ENCODE assay signal across 24 cellular contexts in the genomic region with DNA sequence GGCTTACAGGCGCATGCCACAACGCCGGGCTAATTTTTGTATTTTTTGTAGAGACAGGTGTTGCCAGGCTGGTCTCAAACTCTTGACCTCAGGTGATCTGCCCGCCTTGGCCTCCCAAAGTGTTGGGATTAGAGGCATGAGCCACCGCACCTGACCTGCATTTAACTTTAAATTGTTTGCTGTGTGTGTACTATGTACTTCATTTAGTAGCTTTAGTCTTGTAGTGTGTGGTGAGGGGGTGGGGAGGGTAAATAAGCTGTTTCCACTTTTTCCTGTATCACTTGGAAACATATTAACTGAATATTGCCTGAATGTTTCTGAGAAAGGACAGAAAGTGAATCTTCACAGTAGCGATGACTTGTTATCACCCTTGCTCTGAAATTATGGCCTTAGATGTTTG. TPM values are rescaled to one million over a fixed set of nuclear protein-coding genes. Genes with fewer than 3 reads are reported as not detected.
DNase-seq lines count a peak whose midpoint lies in the region; ATAC-seq, FAIRE-seq and TF ChIP-seq lines count a peak whose summit lies in the region.
"Had no signal": no experiment of that assay in that cellular context is flagged by ENCODE, and none has a peak within 500 bp of the region (broad histone marks: within the 10 kb centered on the region; RNA-seq: fewer than 3 reads in every experiment).

No MANE protein-coding gene starts in this region.

- no peaks in the 10 kb centered on the region for H3K9me3 Mint-ChIP-seq in activated T-cell treated with anti-CD3 and anti-CD28 coated beads, Interleukin-2, amount 50 U/mL, for 24 hours
- no peaks in the 10 kb centered on the region for H3K9me3 Mint-ChIP-seq in activated T-cell treated with anti-CD3 and anti-CD28 coated beads, Interleukin-2, amount 50 U/mL, for 72 hours
- no peaks in the 10 kb centered on the region for H3K9me3 Mint-ChIP-seq in WTC11
- H3K9me3 Mint-ChIP-seq: CD4-positive, CD25-positive, alpha-beta regulatory T cell; CD8-positive, alpha-beta T cell; HFFc6 had no signal

- H4K12ac ChIP-seq in trophoblast cell (ENCODE audit: low read depth, low read length): no peak overlapping the region

- H3K4me2 ChIP-seq in HepG2 (ENCODE audit: low read depth, low read length) (no peak overlapping the region), trophoblast cell (ENCODE audit: low read length) (no peak overlapping the region)
- H3K4me2 ChIP-seq: BLaER1 had no signal

- peaks cover 21 to 59% of the 10 kb centered on the region in 2 experiments for H3K36me3 ChIP-seq in HepG2 (replicated peaks in 1 of 2; ENCODE audit: control insufficient read depth in 1 of 2, insufficient read depth in 2 of 2, low read length in 2 of 2)
- H3K36me3 ChIP-seq in trophoblast cell (ENCODE audit: control insufficient read depth in 1 of 2, insufficient read depth in 2 of 2, low read length in 2 of 2): peaks cover 36 to 40% of the 10 kb centered on the region in 2 experiments

- no peak overlapping the region for H3K18ac ChIP-seq in trophoblast cell (ENCODE audit: low read length)

- H3K27me3 Mint-ChIP-seq in activated T-cell treated with anti-CD3 and anti-CD28 coated beads, Interleukin-2, amount 50 U/mL, for 24 hours: no peaks in the 10 kb centered on the region
- H3K27me3 Mint-ChIP-seq in activated T-cell treated with anti-CD3 and anti-CD28 coated beads, Interleukin-2, amount 50 U/mL, for 72 hours (ENCODE audit: low read depth): no peaks in the 10 kb centered on the region
- no peaks in the 10 kb centered on the region for H3K27me3 Mint-ChIP-seq in WTC11 (ENCODE audit: low read depth)
- H3K27me3 Mint-ChIP-seq: B cell; CD4-positive, CD25-positive, alpha-beta regulatory T cell had no signal

- H4K20me1 ChIP-seq in HepG2 (ENCODE audit: insufficient read depth, low read length): peaks cover 9% of the 10 kb centered on the region; the same call in 1 of the 2 replicates

- no peak overlapping the region for H4K8ac ChIP-seq in trophoblast cell (ENCODE audit: low read depth, low read length)

- ATAC-seq in activated T-cell treated with anti-CD3 and anti-CD28 coated beads, Interleukin-2, amount 50 U/mL, for 72 hours (replicated peaks in 1 of 2): no peak
- ATAC-seq in WTC11: no peak
- 0 out of 3 replicates have a peak, but pooled peaks have one; percentile 34 for ATAC-seq in HepG2
- ATAC-seq: CD8-positive, alpha-beta T cell had no signal

- no peak for TF ChIP-seq RAD21 in HepG2 (CRISPR knock-in tag; IDR thresholded peaks at IDR 0.05)

- TF ChIP-seq CTCF in WTC11 (IDR thresholded peaks at IDR 0.05): no peak
- TF ChIP-seq CTCF in HepG2 (CRISPR knock-in tag; IDR thresholded peaks at IDR 0.05): no peak

- 91% methylated on average over 6 of the region's 6 CpGs for WGBS in HepG2 (ENCODE audit: low lambda C conversion rate)
- WGBS in trophoblast cell (ENCODE audit: extremely low coverage, insufficient coverage, insufficient read length): no CpG with 5 or more reads among the region's 6 CpGs

- no peak overlapping the region for H3K4me3 Mint-ChIP-seq in activated T-cell treated with anti-CD3 and anti-CD28 coated beads, Interleukin-2, amount 50 U/mL, for 24 hours
- H3K4me3 Mint-ChIP-seq in activated T-cell treated with anti-CD3 and anti-CD28 coated beads, Interleukin-2, amount 50 U/mL, for 72 hours: no peak overlapping the region
- H3K4me3 Mint-ChIP-seq in WTC11: no peak overlapping the region
- H3K4me3 Mint-ChIP-seq: B cell; CD8-positive, alpha-beta T cell; HFFc6 had no signal

- H3K79me2 ChIP-seq in HepG2 (ENCODE audit: insufficient read depth, low read length) (peaks cover 37% of the 10 kb centered on the region), trophoblast cell (ENCODE audit: control insufficient read depth, insufficient read depth, low read length, poor library complexity) (no peaks in the 10 kb centered on the region)

- H4K91ac ChIP-seq in trophoblast cell (ENCODE audit: low read depth, low read length): no peak overlapping the region

- TF ChIP-seq POLR2A in HepG2 (IDR thresholded peaks at IDR 0.05; ENCODE audit: insufficient read depth in 1 of 2, low read depth in 2 of 2, low read length in 2 of 2): no peak

- H3K4me1 Mint-ChIP-seq in activated T-cell treated with anti-CD3 and anti-CD28 coated beads, Interleukin-2, amount 50 U/mL, for 24 hours (ENCODE audit: low read depth): peaks cover 31% of the 10 kb centered on the region
- H3K4me1 Mint-ChIP-seq in activated T-cell treated with anti-CD3 and anti-CD28 coated beads, Interleukin-2, amount 50 U/mL, for 72 hours (ENCODE audit: low read depth): peaks cover 24% of the 10 kb centered on the region
- peaks cover 31% of the 10 kb centered on the region for H3K4me1 Mint-ChIP-seq in WTC11

- no peak overlapping the region for H3K23ac ChIP-seq in trophoblast cell (ENCODE audit: low read length)

- H2AFZ ChIP-seq in HepG2 (ENCODE audit: low read length): no peak overlapping the region
- no peak overlapping the region for H2AFZ ChIP-seq in trophoblast cell (ENCODE audit: insufficient read depth, low read length, poor library complexity)

- H3K27ac Mint-ChIP-seq in activated T-cell treated with anti-CD3 and anti-CD28 coated beads, Interleukin-2, amount 50 U/mL, for 24 hours: peak overlapping the region; percentile 44
- H3K27ac Mint-ChIP-seq in activated T-cell treated with anti-CD3 and anti-CD28 coated beads, Interleukin-2, amount 50 U/mL, for 72 hours: no peak overlapping the region
- H3K27ac Mint-ChIP-seq in WTC11: peak overlapping the region; percentile 27; the same call in 1 of the 2 replicates
- H3K27ac Mint-ChIP-seq: CD8-positive, alpha-beta T cell; HFFc6 had no signal

- H3K79me1 ChIP-seq in trophoblast cell (ENCODE audit: low read length): no peaks in the 10 kb centered on the region

- H2BK12ac ChIP-seq in trophoblast cell (ENCODE audit: low read length): no peak overlapping the region

- H3K4me3 ChIP-seq in HepG2 (replicated peaks in 1 of 3; ENCODE audit: insufficient read depth in 1 of 3, low read depth in 2 of 3, low read length in 3 of 3): no peak overlapping the region
- H3K4me3 ChIP-seq in trophoblast cell (ENCODE audit: low read depth, low read length): no peak overlapping the region
- H3K4me3 ChIP-seq: BLaER1, HAP-1 had no signal

- in situ Hi-C loops in HepG2 (cut with HindIII; ENCODE audit: extremely low pct_ligation_motif_present, low pct_unique_long_range_greater_than_20kb): no loop called here

- no peak overlapping the region for H2BK120ac ChIP-seq in trophoblast cell (ENCODE audit: insufficient read depth, low read length, poor library complexity)

- no peak overlapping the region for H3K4ac ChIP-seq in trophoblast cell (ENCODE audit: low read depth, low read length)

- H2AK5ac ChIP-seq in trophoblast cell (ENCODE audit: low read length): no peak overlapping the region

- no peaks in the 10 kb centered on the region for H3K9me3 ChIP-seq in HepG2 (ENCODE audit: low read length)
- H3K9me3 ChIP-seq in trophoblast cell (ENCODE audit: insufficient read depth, low read depth, low read length): no peaks in the 10 kb centered on the region
- H3K9me3 ChIP-seq: BLaER1, Caco-2, HAP-1 had no signal

- no TSS peak for BruUV-seq in HepG2 (replicated peaks; lab: Mats Ljungman, UMichigan)

- H2BK5ac ChIP-seq in trophoblast cell (ENCODE audit: low read depth, low read length, poor library complexity): no peak overlapping the region

- peaks cover 92% of the 10 kb centered on the region for H3K36me3 Mint-ChIP-seq in activated T-cell treated with anti-CD3 and anti-CD28 coated beads, Interleukin-2, amount 50 U/mL, for 24 hours (ENCODE audit: low read depth)
- H3K36me3 Mint-ChIP-seq in activated T-cell treated with anti-CD3 and anti-CD28 coated beads, Interleukin-2, amount 50 U/mL, for 72 hours (ENCODE audit: insufficient read depth in 2 of 2): peaks cover 8 to 37% of the 10 kb centered on the region in 2 donors
- H3K36me3 Mint-ChIP-seq in WTC11: peaks cover 60% of the 10 kb centered on the region

- POLR2A ChIA-PET in WTC11 (lab: Charles Lee) (no interaction called here), HepG2 (lab: Yijun Ruan, JAX) (no interaction called here)

- no peak for FAIRE-seq in HepG2 (lab: Jason Lieb, UNC)
- FAIRE-seq: A204.1, G401.6, GM12892, H54 had no signal

- H3K27me3 ChIP-seq in HepG2 (ENCODE audit: control insufficient read depth in 1 of 2, insufficient read depth in 2 of 2, low read length in 2 of 2) (no peaks in the 10 kb centered on the region), trophoblast cell (ENCODE audit: insufficient read depth, low read length) (no peaks in the 10 kb centered on the region)
- H3K27me3 ChIP-seq: BLaER1 had no signal

- intact Hi-C loops in HepG2 (cut with micrococcal nuclease; ENCODE audit: unreplicated experiment): no loop called here

- TF ChIP-seq EP300 in HepG2 (IDR thresholded peaks at IDR 0.05; ENCODE audit: low read depth in 2 of 2, low read length in 2 of 2): no peak
- no peak for TF ChIP-seq EP300 in HepG2 (CRISPR knock-in tag; IDR thresholded peaks at IDR 0.05; ENCODE audit: borderline replicate concordance)

- H3K4me1 ChIP-seq in HepG2 (ENCODE audit: insufficient read depth, low read length) (peaks cover 46% of the 10 kb centered on the region), trophoblast cell (ENCODE audit: control insufficient read depth in 1 of 2, insufficient read depth in 2 of 2, low read length in 2 of 2) (peaks cover 4 to 12% of the 10 kb centered on the region in 2 experiments)

- CTCF ChIA-PET in WTC11 (lab: Charles Lee): interaction anchor here (1.1 to 2.9 kb wide), 3 partner anchors 15 to 29 kb away, joined by 4 to 14 read pairs (median 12); no protein-coding TSS in a partner anchor
- CTCF ChIA-PET in HepG2 (lab: Yijun Ruan, JAX; ENCODE audit: low intra/inter-chr PET ratio, low total read pairs): no interaction called here

- no peak overlapping the region for H3K9ac ChIP-seq in HepG2 (ENCODE audit: insufficient read depth, low read depth, low read length)
- H3K9ac ChIP-seq in trophoblast cell (ENCODE audit: low read length): no peak overlapping the region
- H3K9ac ChIP-seq: BLaER1 had no signal

- no peak overlapping the region for H3K14ac ChIP-seq in trophoblast cell (ENCODE audit: low read length)

- H3K27ac ChIP-seq in HepG2 (ENCODE audit: extremely low read length, insufficient read depth, low read length): no peak overlapping the region
- H3K27ac ChIP-seq in trophoblast cell (ENCODE audit: low read depth, low read length): no peak overlapping the region
- H3K27ac ChIP-seq: 22Rv1, BLaER1, C4-2B had no signal

- no peak for DNase-seq in activated T-cell treated with anti-CD3 and anti-CD28 coated beads, Interleukin-2, amount 50 U/mL, for 24 hours
- no peak for DNase-seq in activated T-cell treated with anti-CD3 and anti-CD28 coated beads, Interleukin-2, amount 50 U/mL, for 72 hours
- no peak for DNase-seq in WTC11 (ENCODE audit: low spot score)
- no peak for DNase-seq in HepG2 (ENCODE audit: low spot score)
- no peak for DNase-seq in trophoblast cell
- DNase-seq in activated effector memory CD4-positive, alpha-beta T cell treated with Interleukin-2 at 50 U/mL for 16 hours: no peak
- no peak for DNase-seq in NCI-H524 treated with DMSO at 0.1 percent for 48 hours (lab: John Stamatoyannopoulos, UW)
- DNase-seq: Caco-2; CD4-positive, CD25-positive, alpha-beta regulatory T cell; CD8-positive, alpha-beta T cell; DMS153; DND-41; GOT3; HFFc6 had no signal

RNA-seq across cellular contexts. Expression of a gene that starts 8.5 kb away (rescaled TPM):
- total RNA-seq in activated T-cell treated with anti-CD3 and anti-CD28 coated beads, Interleukin-2, amount 50 U/mL, for 72 hours: 100 to 1,000 TPM; 151 to 183 TPM
- total RNA-seq in WTC11 (2021): 112 to 121 TPM (median 119 TPM) in 3 replicates
- total RNA-seq in HepG2 (2016; rRNA removed; fragmentation: Illumina TruSeq; extraction: Trizol): 56.5 and 69.9 TPM in 2 replicates
- 17.0 and 17.6 TPM in 2 replicates for total RNA-seq in HepG2 (2016; cell fraction: cytosol; rRNA removed; fragmentation: Illumina TruSeq; extraction: Trizol; ENCODE audit: low read depth)
- 53.1 and 69.5 TPM in 2 replicates for total RNA-seq in HepG2 (2016; cell fraction: insoluble cytoplasmic fraction; rRNA removed; fragmentation: Illumina TruSeq; extraction: Trizol)
- 32.7 and 34.6 TPM in 2 replicates for total RNA-seq in HepG2 (2016; cell fraction: membrane; rRNA removed; fragmentation: Illumina TruSeq; extraction: Trizol)
- total RNA-seq in HepG2 (2016; cell fraction: nucleus; rRNA removed; fragmentation: Illumina TruSeq; extraction: Trizol): 51.4 and 61.7 TPM in 2 replicates
- polyA plus RNA-seq in HepG2 (2011; rRNA removed): 94.3 and 102 TPM in 2 replicates
- 93.1 and 108 TPM in 2 replicates for polyA plus RNA-seq in HepG2 (2011; cell fraction: cytosol; rRNA removed)
- polyA plus RNA-seq in HepG2 (2011; cell fraction: nucleus; rRNA removed): 122 and 123 TPM in 2 replicates
- polyA plus RNA-seq in HepG2 (2012): 73.8 and 77.6 TPM in 2 replicates
- 10.6 and 12.2 TPM in 2 replicates for polyA plus RNA-seq in HepG2 (2016; cell fraction: cytosol; fragmentation: Illumina TruSeq; extraction: Trizol; ENCODE audit: low read depth)
- 80.8 and 82.0 TPM in 2 replicates for polyA plus RNA-seq in HepG2 (2016; cell fraction: insoluble cytoplasmic fraction; fragmentation: Illumina TruSeq; extraction: Trizol; ENCODE audit: low read depth)
- 19.6 and 22.7 TPM in 2 replicates for polyA plus RNA-seq in HepG2 (2016; cell fraction: membrane; fragmentation: Illumina TruSeq; extraction: Trizol; ENCODE audit: low read depth)
- polyA plus RNA-seq in HepG2 (2016; cell fraction: nucleus; fragmentation: Illumina TruSeq; extraction: Trizol; ENCODE audit: insufficient read depth, low read depth): 113 and 120 TPM in 2 replicates
- polyA minus RNA-seq in HepG2 (2011; rRNA and poly(A)+ RNA removed; ENCODE audit: low replicate concordance): 129 and 131 TPM in 2 replicates
- polyA minus RNA-seq in HepG2 (2011; cell fraction: cytosol; rRNA and poly(A)+ RNA removed): 45.5 and 49.7 TPM in 2 replicates
- 71.3 and 89.1 TPM in 2 replicates for polyA minus RNA-seq in HepG2 (2011; cell fraction: nucleus; rRNA and poly(A)+ RNA removed)
- polyA plus RNA-seq in trophoblast cell (2013): 46.1 and 47.0 TPM in 2 replicates

RNA-seq across cellular contexts. Expression of a gene that starts 14.3 kb away (rescaled TPM):
- total RNA-seq in activated T-cell treated with anti-CD3 and anti-CD28 coated beads, Interleukin-2, amount 50 U/mL, for 72 hours: under 1 TPM; 0.23 to 0.29 TPM
- total RNA-seq in WTC11 (2021): 0.04 to 0.27 TPM in 2 of 3 replicates, not detected in the other
- total RNA-seq in HepG2 (2016; rRNA removed; fragmentation: Illumina TruSeq; extraction: Trizol): not detected in 2 replicates
- total RNA-seq in HepG2 (2016; cell fraction: cytosol; rRNA removed; fragmentation: Illumina TruSeq; extraction: Trizol; ENCODE audit: low read depth): not detected in 2 replicates
- total RNA-seq in HepG2 (2016; cell fraction: insoluble cytoplasmic fraction; rRNA removed; fragmentation: Illumina TruSeq; extraction: Trizol): not detected in 2 replicates
- not detected in 2 replicates for total RNA-seq in HepG2 (2016; cell fraction: membrane; rRNA removed; fragmentation: Illumina TruSeq; extraction: Trizol)
- not detected in 2 replicates for total RNA-seq in HepG2 (2016; cell fraction: nucleus; rRNA removed; fragmentation: Illumina TruSeq; extraction: Trizol)
- not detected in 2 replicates for polyA plus RNA-seq in HepG2 (2011; rRNA removed)
- not detected in 2 replicates for polyA plus RNA-seq in HepG2 (2011; cell fraction: cytosol; rRNA removed)
- not detected in 2 replicates for polyA plus RNA-seq in HepG2 (2011; cell fraction: nucleus; rRNA removed)
- polyA plus RNA-seq in HepG2 (2012): 0.47 and 0.59 TPM in 2 replicates
- polyA plus RNA-seq in HepG2 (2016; cell fraction: cytosol; fragmentation: Illumina TruSeq; extraction: Trizol; ENCODE audit: low read depth): not detected in 2 replicates
- polyA plus RNA-seq in HepG2 (2016; cell fraction: insoluble cytoplasmic fraction; fragmentation: Illumina TruSeq; extraction: Trizol; ENCODE audit: low read depth): not detected in 2 replicates
- not detected in 2 replicates for polyA plus RNA-seq in HepG2 (2016; cell fraction: membrane; fragmentation: Illumina TruSeq; extraction: Trizol; ENCODE audit: low read depth)
- polyA plus RNA-seq in HepG2 (2016; cell fraction: nucleus; fragmentation: Illumina TruSeq; extraction: Trizol; ENCODE audit: insufficient read depth, low read depth): not detected in 2 replicates
- polyA minus RNA-seq in HepG2 (2011; rRNA and poly(A)+ RNA removed; ENCODE audit: low replicate concordance): not detected in 2 replicates
- polyA minus RNA-seq in HepG2 (2011; cell fraction: cytosol; rRNA and poly(A)+ RNA removed): not detected in 2 replicates
- not detected in 2 replicates for polyA minus RNA-seq in HepG2 (2011; cell fraction: nucleus; rRNA and poly(A)+ RNA removed)
- 0.01 TPM in 2 replicates for polyA plus RNA-seq in trophoblast cell (2013)
- total RNA-seq: Caco-2; CD4-positive, CD25-positive, alpha-beta regulatory T cell; HFFc6 had no signal
- polyA plus RNA-seq: AG04450 had no signal

RNA-seq across cellular contexts. Expression of a gene that starts 32.8 kb away (rescaled TPM):
- 1 to 10 TPM; 4.6 to 6.7 TPM for total RNA-seq in activated T-cell treated with anti-CD3 and anti-CD28 coated beads, Interleukin-2, amount 50 U/mL, for 72 hours
- total RNA-seq in WTC11 (2021): 10.6 to 12.6 TPM (median 12.2 TPM) in 3 replicates
- 8.1 and 11.5 TPM in 2 replicates for total RNA-seq in HepG2 (2016; rRNA removed; fragmentation: Illumina TruSeq; extraction: Trizol)
- 2.4 and 2.7 TPM in 2 replicates for total RNA-seq in HepG2 (2016; cell fraction: cytosol; rRNA removed; fragmentation: Illumina TruSeq; extraction: Trizol; ENCODE audit: low read depth)
- total RNA-seq in HepG2 (2016; cell fraction: insoluble cytoplasmic fraction; rRNA removed; fragmentation: Illumina TruSeq; extraction: Trizol): 5.4 and 11.9 TPM in 2 replicates
- 6.9 and 7.9 TPM in 2 replicates for total RNA-seq in HepG2 (2016; cell fraction: membrane; rRNA removed; fragmentation: Illumina TruSeq; extraction: Trizol)
- total RNA-seq in HepG2 (2016; cell fraction: nucleus; rRNA removed; fragmentation: Illumina TruSeq; extraction: Trizol): 12.4 and 16.2 TPM in 2 replicates
- 6.5 and 10.3 TPM in 2 replicates for polyA plus RNA-seq in HepG2 (2011; rRNA removed)
- 3.2 and 3.9 TPM in 2 replicates for polyA plus RNA-seq in HepG2 (2011; cell fraction: cytosol; rRNA removed)
- polyA plus RNA-seq in HepG2 (2011; cell fraction: nucleus; rRNA removed): 23.6 and 25.1 TPM in 2 replicates
- 4.9 and 11.7 TPM in 2 replicates for polyA plus RNA-seq in HepG2 (2012)
- polyA plus RNA-seq in HepG2 (2016; cell fraction: cytosol; fragmentation: Illumina TruSeq; extraction: Trizol; ENCODE audit: low read depth): 1.2 and 1.7 TPM in 2 replicates
- 3.7 and 6.7 TPM in 2 replicates for polyA plus RNA-seq in HepG2 (2016; cell fraction: insoluble cytoplasmic fraction; fragmentation: Illumina TruSeq; extraction: Trizol; ENCODE audit: low read depth)
- polyA plus RNA-seq in HepG2 (2016; cell fraction: membrane; fragmentation: Illumina TruSeq; extraction: Trizol; ENCODE audit: low read depth): 2.9 and 4.2 TPM in 2 replicates
- 20.2 and 23.1 TPM in 2 replicates for polyA plus RNA-seq in HepG2 (2016; cell fraction: nucleus; fragmentation: Illumina TruSeq; extraction: Trizol; ENCODE audit: insufficient read depth, low read depth)
- polyA minus RNA-seq in HepG2 (2011; rRNA and poly(A)+ RNA removed; ENCODE audit: low replicate concordance): 8.7 and 18.6 TPM in 2 replicates
- 2.4 and 3.3 TPM in 2 replicates for polyA minus RNA-seq in HepG2 (2011; cell fraction: cytosol; rRNA and poly(A)+ RNA removed)
- 12.1 and 17.3 TPM in 2 replicates for polyA minus RNA-seq in HepG2 (2011; cell fraction: nucleus; rRNA and poly(A)+ RNA removed)
- 0.31 and 0.67 TPM in 2 replicates for polyA plus RNA-seq in trophoblast cell (2013)
